ENCODE assay signal across 22 cellular contexts in genomic region chr18:48108136-48108535, GRCh38.
"Had no signal": no experiment of that assay in that cellular context is flagged by ENCODE, and none has a peak within 500 bp of the region (broad histone marks: within the 10 kb centered on the region; RNA-seq: fewer than 3 reads in every experiment).

No MANE protein-coding gene starts in this region.

- H3K27me3 ChIP-seq: pancreas had no signal

- H3K9me3 Mint-ChIP-seq: activated naive CD4-positive, alpha-beta T cell treated with anti-CD3 and anti-CD28 coated beads, Interleukin-2, amount 50 U/mL, for 72 hours; activated T-cell treated with anti-CD3 and anti-CD28 coated beads, Interleukin-2, amount 50 U/mL, for 24 hours; activated T-helper 17 cell treated with anti-CD3 and anti-CD28 coated beads, Interleukin-2, amount 50 U/mL, for 72 hours; brain; memory B cell; naive thymus-derived CD4-positive, alpha-beta T cell had no signal

- FAIRE-seq: keratinocyte, pancreas, TTC549 had no signal

- H3K4me1 ChIP-seq: foreskin keratinocyte, pancreas had no signal

- H3K36me3 ChIP-seq: pancreas had no signal

- DNase-seq: activated CD4-positive, alpha-beta T cell treated with anti-CD3 and anti-CD28 coated beads for 1 hour; activated CD4-positive, alpha-beta T cell treated with anti-CD3 and anti-CD28 coated beads, Interleukin-2, amount 50 U/mL, for 4 hours; activated CD8-positive, alpha-beta memory T cell treated with anti-CD3 and anti-CD28 coated beads for 24 hours; activated CD8-positive, alpha-beta memory T cell treated with anti-CD3 and anti-CD28 coated beads, Interleukin-2, amount 50 U/mL, for 4 hours; activated T-cell treated with anti-CD3 and anti-CD28 coated beads, Interleukin-2, amount 50 U/mL, for 24 hours; aorta; caudate nucleus; dermis blood vessel endothelial cell; effector CD8-positive, alpha-beta T cell; erythroblast; foreskin keratinocyte; naive thymus-derived CD4-positive, alpha-beta T cell; pancreas; right cardiac atrium; stimulated activated CD4-positive, alpha-beta T cell treated with anti-CD3 and anti-CD28 coated beads, Interleukin-4, amount 100 ng/mL, for 4 hours; stimulated activated naive CD8-positive, alpha-beta T cell treated with anti-CD3 and anti-CD28 coated beads, Interleukin-15, Interleukin-2, amounts not matched to agents 100 U/mL and 50 U/mL, for 24 hours had no signal

- H3K9me3 ChIP-seq: pancreas had no signal

- H3K4me3 ChIP-seq: pancreas had no signal

- H3K27ac ChIP-seq: foreskin keratinocyte, pancreas had no signal

- H3K4me1 Mint-ChIP-seq: activated T-helper 17 cell treated with anti-CD3 and anti-CD28 coated beads, Interleukin-2, amount 50 U/mL, for 72 hours; memory B cell had no signal

- ATAC-seq: activated naive CD4-positive, alpha-beta T cell treated with anti-CD3 and anti-CD28 coated beads, Interleukin-2, amount 50 U/mL, for 72 hours; activated T-helper 17 cell treated with anti-CD3 and anti-CD28 coated beads, Interleukin-2, amount 50 U/mL, for 72 hours; foreskin keratinocyte; naive thymus-derived CD4-positive, alpha-beta T cell; pancreas; stimulated activated naive CD8-positive, alpha-beta T cell treated with anti-CD3 and anti-CD28 coated beads, Interleukin-15, Interleukin-2, amounts not matched to agents 100 U/mL and 50 U/mL, for 24 hours had no signal

- H3K36me3 Mint-ChIP-seq: activated naive CD4-positive, alpha-beta T cell treated with anti-CD3 and anti-CD28 coated beads, Interleukin-2, amount 50 U/mL, for 72 hours; brain; memory B cell; naive thymus-derived CD4-positive, alpha-beta T cell had no signal

- H3K27ac Mint-ChIP-seq: activated naive CD4-positive, alpha-beta T cell treated with anti-CD3 and anti-CD28 coated beads, Interleukin-2, amount 50 U/mL, for 72 hours; activated T-cell treated with anti-CD3 and anti-CD28 coated beads, Interleukin-2, amount 50 U/mL, for 24 hours; activated T-helper 17 cell treated with anti-CD3 and anti-CD28 coated beads, Interleukin-2, amount 50 U/mL, for 72 hours; brain; memory B cell; naive thymus-derived CD4-positive, alpha-beta T cell had no signal

- H3K4me3 Mint-ChIP-seq: activated T-cell treated with anti-CD3 and anti-CD28 coated beads, Interleukin-2, amount 50 U/mL, for 24 hours; activated T-helper 17 cell treated with anti-CD3 and anti-CD28 coated beads, Interleukin-2, amount 50 U/mL, for 72 hours; brain; memory B cell; naive thymus-derived CD4-positive, alpha-beta T cell had no signal
